ENCODE assay signal across 24 cellular contexts in genomic region chr4:35252866-35253265, GRCh38.
"Had no signal": no experiment of that assay in that cellular context is flagged by ENCODE, and none has a peak within 500 bp of the region (broad histone marks: within the 10 kb centered on the region; RNA-seq: fewer than 3 reads in every experiment).

No MANE protein-coding gene starts in this region.

- H3K9me3 ChIP-seq: prostate gland, right atrium auricular region, spleen, thoracic aorta had no signal

- H3K4me1 ChIP-seq: left ventricle myocardium inferior, prostate gland, right atrium auricular region, spleen had no signal

- ATAC-seq: activated CD8-positive, alpha-beta T cell treated with anti-CD3 and anti-CD28 coated beads, Interleukin-2, amount 10 ng/mL, durations not matched to agents 7 days and 5 days; esophagus mucosa; natural killer cell treated with Interleukin-12 subunit alpha and Interleukin-12 subunit beta and Interleukin-15 and Interleukin-18, amount 100 ng/mL, for 72 hours had no signal

- H3K27ac ChIP-seq: brain microvascular endothelial cell, left ventricle myocardium inferior, prostate gland, right atrium auricular region, spleen, thoracic aorta had no signal

- H3K27ac Mint-ChIP-seq: activated CD8-positive, alpha-beta T cell treated with anti-CD3 and anti-CD28 coated beads, Interleukin-2, amount 10 ng/mL, durations not matched to agents 7 days and 5 days; activated naive CD4-positive, alpha-beta T cell treated with anti-CD3 and anti-CD28 coated beads, Interleukin-2, amount 50 U/mL, for 24 hours; activated T-helper 1 cell treated with anti-CD3 and anti-CD28 coated beads, Interleukin-12 subunit alpha, Interleukin-12 subunit beta, Interleukin-2, Interleukin-4 antibody, amounts not matched to agents 30 ng/mL and 10 ng/mL and 1 ng/mL, durations not matched to agents 14 hours and 24 hours and 36 hours; mesothelial cell of epicardium; natural killer cell treated with Interleukin-12 subunit alpha and Interleukin-12 subunit beta and Interleukin-15 and Interleukin-18, amount 100 ng/mL, for 72 hours had no signal

- DNase-seq: activated CD4-positive, alpha-beta T cell treated with anti-CD3 and anti-CD28 coated beads, Interleukin-2, amount 50 U/mL, for 1 hour; activated CD4-positive, CD25-positive, alpha-beta regulatory T cell treated with anti-CD3 and anti-CD28 coated beads, Interleukin-2, amount 50 U/mL, for 72 hours; activated CD8-positive, alpha-beta T cell treated with anti-CD3 and anti-CD28 coated beads, Interleukin-2, amount 10 ng/mL, durations not matched to agents 7 days and 5 days; activated gamma-delta T cell; aorta; brain microvascular endothelial cell; central memory CD4-positive, alpha-beta T cell; effector memory CD4-positive, alpha-beta T cell; head of caudate nucleus; hypothalamus; left ventricle myocardium inferior; spleen; stimulated activated CD4-positive, alpha-beta T cell treated with anti-CD3 and anti-CD28 coated beads, Interleukin-4, amount 100 ng/mL, for 24 hours; stimulated activated naive CD4-positive, alpha-beta T cell treated with Interleukin-2 at 50 U/mL for 16 hours had no signal

- H3K4me3 Mint-ChIP-seq: activated CD8-positive, alpha-beta T cell treated with anti-CD3 and anti-CD28 coated beads, Interleukin-2, amount 10 ng/mL, durations not matched to agents 7 days and 5 days; activated naive CD4-positive, alpha-beta T cell treated with anti-CD3 and anti-CD28 coated beads, Interleukin-2, amount 50 U/mL, for 24 hours; activated T-helper 1 cell treated with anti-CD3 and anti-CD28 coated beads, Interleukin-12 subunit alpha, Interleukin-12 subunit beta, Interleukin-2, Interleukin-4 antibody, amounts not matched to agents 30 ng/mL and 10 ng/mL and 1 ng/mL, durations not matched to agents 14 hours and 24 hours and 36 hours; mesothelial cell of epicardium; natural killer cell treated with Interleukin-12 subunit alpha and Interleukin-12 subunit beta and Interleukin-15 and Interleukin-18, amount 100 ng/mL, for 72 hours had no signal

- H3K4me1 Mint-ChIP-seq: activated naive CD4-positive, alpha-beta T cell treated with anti-CD3 and anti-CD28 coated beads, Interleukin-2, amount 50 U/mL, for 24 hours had no signal

- H3K4me3 ChIP-seq: left ventricle myocardium inferior, prostate gland, right atrium auricular region, spleen, thoracic aorta had no signal

- H3K36me3 Mint-ChIP-seq: activated naive CD4-positive, alpha-beta T cell treated with anti-CD3 and anti-CD28 coated beads, Interleukin-2, amount 50 U/mL, for 24 hours; mesothelial cell of epicardium; natural killer cell treated with Interleukin-12 subunit alpha and Interleukin-12 subunit beta and Interleukin-15 and Interleukin-18, amount 100 ng/mL, for 72 hours had no signal

- H3K27me3 ChIP-seq: brain microvascular endothelial cell, right atrium auricular region, spleen had no signal

- H3K9me3 Mint-ChIP-seq: activated naive CD4-positive, alpha-beta T cell treated with anti-CD3 and anti-CD28 coated beads, Interleukin-2, amount 50 U/mL, for 24 hours; activated T-helper 1 cell treated with anti-CD3 and anti-CD28 coated beads, Interleukin-12 subunit alpha, Interleukin-12 subunit beta, Interleukin-2, Interleukin-4 antibody, amounts not matched to agents 30 ng/mL and 10 ng/mL and 1 ng/mL, durations not matched to agents 14 hours and 24 hours and 36 hours; natural killer cell treated with Interleukin-12 subunit alpha and Interleukin-12 subunit beta and Interleukin-15 and Interleukin-18, amount 100 ng/mL, for 72 hours had no signal

- FAIRE-seq: frontal cortex, keratinocyte had no signal

- H3K27me3 Mint-ChIP-seq: activated naive CD4-positive, alpha-beta T cell treated with anti-CD3 and anti-CD28 coated beads, Interleukin-2, amount 50 U/mL, for 24 hours; natural killer cell treated with Interleukin-12 subunit alpha and Interleukin-12 subunit beta and Interleukin-15 and Interleukin-18, amount 100 ng/mL, for 72 hours had no signal

- H3K36me3 ChIP-seq: brain microvascular endothelial cell, left ventricle myocardium inferior, prostate gland, right atrium auricular region, spleen, thoracic aorta had no signal
